21 cellular contexts compared by ENCODE assay signal in the genomic region with DNA sequence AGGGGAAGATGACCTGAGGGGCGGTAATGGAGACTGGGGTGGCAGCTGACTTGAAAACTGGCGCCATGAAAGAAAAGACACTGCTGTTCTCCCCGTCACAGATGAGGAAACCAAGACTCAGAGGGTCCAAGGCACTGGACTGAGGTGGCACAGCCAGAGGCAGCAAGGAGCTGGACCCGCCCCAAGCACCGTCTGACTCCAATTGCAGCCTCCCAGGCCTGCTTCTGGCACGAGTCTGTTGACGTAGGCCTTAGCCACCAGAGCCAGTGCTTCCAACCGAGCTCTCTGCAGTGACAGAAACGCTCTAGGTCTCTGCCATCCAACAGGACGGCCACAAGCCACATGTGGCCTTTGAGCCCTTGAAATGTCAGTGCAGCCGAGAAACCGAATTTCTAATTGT.
DNase-seq lines count a peak whose midpoint lies in the region; ATAC-seq, FAIRE-seq and TF ChIP-seq lines count a peak whose summit lies in the region.
"Had no signal": no experiment of that assay in that cellular context is flagged by ENCODE, and none has a peak within 500 bp of the region (broad histone marks: within the 10 kb centered on the region; RNA-seq: fewer than 3 reads in every experiment).

No MANE protein-coding gene starts in this region.

- WGBS in H1 (ENCODE audit: extremely low coverage in 1 of 2, insufficient coverage in 1 of 2, insufficient read length in 1 of 2, insufficient replicate concordance in 2 of 2, low coverage in 1 of 2, low lambda C conversion rate in 2 of 2, missing lambda C conversion rate in 1 of 2), 2 experiments: 90% methylated on average over 12 of the region's 12 CpGs; no CpG with 5 or more reads in 1 of the 2 experiments

- H3K4ac ChIP-seq in H1 (replicated peaks; ENCODE audit: insufficient read length, low read depth, low read length): no peak overlapping the region

- DNase-seq in H1 (ENCODE audit: low read depth in 1 of 2, low spot score in 2 of 2): no peak
- DNase-seq in stimulated activated CD4-positive, alpha-beta T cell treated with anti-CD3 and anti-CD28 coated beads, Interleukin-15, amount 100 ng/mL, for 24 hours: no peak
- DNase-seq in stimulated activated CD4-positive, alpha-beta T cell treated with anti-CD3 and anti-CD28 coated beads, Interleukin-4, amount 100 ng/mL, for 1 hour: no peak
- DNase-seq in stimulated activated naive CD8-positive, alpha-beta T cell treated with anti-CD3 and anti-CD28 coated beads, Interleukin-15, Interleukin-2, amounts not matched to agents 100 U/mL and 50 U/mL, for 24 hours: no peak
- DNase-seq in kidney: no peak
- DNase-seq: ACHN; BE2C; C1 segment of cervical spinal cord; Caco-2; Calu3; CD4-positive, CD25-positive, alpha-beta regulatory T cell; CD8-positive, alpha-beta T cell; DMS79 treated with DMSO at 0.1 percent for 48 hours; GDM1 had no signal

- H4K20me1 ChIP-seq in BLaER1 treated with 17β-estradiol and CSF1 and Interleukin-3, amounts not matched to agents 10 nM and 100 nM: peaks cover 0 to 37% (median 0%) of the 10 kb centered on the region in 11 experiments; a peak in 6 of 22 replicates
- H4K20me1 ChIP-seq in Loucy (ENCODE audit: insufficient read depth, low read length, poor library complexity, severe bottlenecking) (no peaks in the 10 kb centered on the region), H1 (replicated peaks in 1 of 2; ENCODE audit: control insufficient read depth in 1 of 2, insufficient read depth in 2 of 2, low read length in 2 of 2) (no peaks in the 10 kb centered on the region)

- CTCF ChIA-PET in H1 (lab: Charles Lee; ENCODE audit: partially characterized antibody): interaction anchor here (0.6 to 6.3 kb wide), 14 partner anchors 9 to 188 kb away, joined by 3 to 56 read pairs (median 6); no protein-coding TSS in a partner anchor

- no peaks in the 10 kb centered on the region for H3K23me2 ChIP-seq in H1 (ENCODE audit: low read depth, low read length)

- H3K56ac ChIP-seq in H1 (replicated peaks; ENCODE audit: insufficient read length, low read depth, low read length): no peak overlapping the region

- H2BK15ac ChIP-seq in H1 (ENCODE audit: low read length): no peak overlapping the region

- peak overlapping the region; percentile 19 for H4K91ac ChIP-seq in H1 (replicated peaks; ENCODE audit: insufficient read length, low read length)

- TF ChIP-seq CTCF in Loucy (conservative IDR thresholded peaks at IDR 0.05; ENCODE audit: low read length) (no peak), H1 (IDR thresholded peaks at IDR 0.05; ENCODE audit: control extremely low read depth in 1 of 3, insufficient read depth in 1 of 3, low read depth in 1 of 3, low read length in 3 of 3) (no peak), kidney (IDR thresholded peaks at IDR 0.05; ENCODE audit: borderline replicate concordance, extremely low read depth, insufficient read depth) (no peak)

- no peak overlapping the region for H4K5ac ChIP-seq in H1 (ENCODE audit: insufficient read length, low read depth, low read length)

- peaks cover 10% of the 10 kb centered on the region; the same call in 1 of the 2 replicates for H3F3A ChIP-seq in Loucy (ENCODE audit: low read depth)

- no peak for ATAC-seq in stimulated activated naive CD8-positive, alpha-beta T cell treated with anti-CD3 and anti-CD28 coated beads, Interleukin-15, Interleukin-2, amounts not matched to agents 100 U/mL and 50 U/mL, for 24 hours
- ATAC-seq: CD8-positive, alpha-beta T cell; GM12878 had no signal

- peak overlapping the region in 8 of 11 experiments; percentile 70 to 97 (median 91); a peak in 15 of 22 replicates for H3K4me2 ChIP-seq in BLaER1 treated with 17β-estradiol and CSF1 and Interleukin-3, amounts not matched to agents 10 nM and 100 nM
- no peak overlapping the region for H3K4me2 ChIP-seq in Loucy (ENCODE audit: low read depth, low read length, poor library complexity, severe bottlenecking)
- H3K4me2 ChIP-seq in H1 (ENCODE audit: insufficient read depth in 1 of 2, low read depth in 2 of 2, low read length in 2 of 2): no peak overlapping the region

- no peaks in the 10 kb centered on the region for H3K79me1 ChIP-seq in H1 (ENCODE audit: low read depth, low read length)

- peaks cover 11 to 98% (median 78%) of the 10 kb centered on the region in 10 experiments; a peak in 19 of 20 replicates for H3K4me1 ChIP-seq in BLaER1 treated with 17β-estradiol and CSF1 and Interleukin-3, amounts not matched to agents 10 nM and 100 nM
- peaks cover 44% of the 10 kb centered on the region for H3K4me1 ChIP-seq in Loucy (ENCODE audit: insufficient read depth, low read length, poor library complexity, severe bottlenecking)
- peaks cover 0 to 2% (median 0%) of the 10 kb centered on the region in 4 experiments; a peak in 1 of 7 replicates for H3K4me1 ChIP-seq in H1 (replicated peaks in 1 of 4; ENCODE audit: control insufficient read depth in 3 of 4, insufficient read depth in 4 of 4, low read length in 3 of 4)
- no peaks in the 10 kb centered on the region for H3K4me1 ChIP-seq in kidney (ENCODE audit: control insufficient read depth in 1 of 2, insufficient read depth in 1 of 2, low read depth in 1 of 2, low read length in 2 of 2)
- H3K4me1 ChIP-seq: Caco-2 had no signal

- H3K14ac ChIP-seq in H1 (ENCODE audit: insufficient read length): no peak overlapping the region

- no peak for TF ChIP-seq POLR2A in H1 (IDR thresholded peaks at IDR 0.05; ENCODE audit: control extremely low read depth in 1 of 2, low read depth in 2 of 2, low read length in 2 of 2)

- no peaks in the 10 kb centered on the region for H3K9me3 ChIP-seq in BLaER1 treated with 17β-estradiol and CSF1 and Interleukin-3, amounts not matched to agents 10 nM and 100 nM (replicated peaks in 1 of 11)
- H3K9me3 ChIP-seq in Loucy (ENCODE audit: insufficient read depth, low read depth, low read length): no peaks in the 10 kb centered on the region
- peaks cover 0 to 4% of the 10 kb centered on the region in 2 experiments; a peak in 1 of 4 replicates for H3K9me3 ChIP-seq in H1 (ENCODE audit: insufficient read depth in 2 of 2, low read depth in 1 of 2, low read length in 1 of 2)
- no peaks in the 10 kb centered on the region for H3K9me3 ChIP-seq in kidney (ENCODE audit: control insufficient read depth in 1 of 2, low read length in 2 of 2)
- H3K9me3 ChIP-seq: BE2C, Caco-2 had no signal

- no peak overlapping the region for H2BK20ac ChIP-seq in H1 (ENCODE audit: low read length)

- no peak for TF ChIP-seq RAD21 in H1 (IDR thresholded peaks at IDR 0.05 in 1 of 2, conservative IDR thresholded peaks at IDR 0.05 in 1 of 2; ENCODE audit: low read depth in 2 of 2, low read length in 2 of 2)

- no peak overlapping the region for H3K4me3 ChIP-seq in BLaER1 treated with 17β-estradiol and CSF1 and Interleukin-3, amounts not matched to agents 10 nM and 100 nM
- no peak overlapping the region for H3K4me3 ChIP-seq in Loucy (ENCODE audit: low read length, poor library complexity, severe bottlenecking)
- no peak overlapping the region for H3K4me3 ChIP-seq in H1 (ENCODE audit: extremely low read depth in 1 of 4, insufficient read depth in 2 of 4, low read depth in 3 of 4, low read length in 4 of 4)
- H3K4me3 ChIP-seq in kidney (ENCODE audit: low read length in 2 of 2): no peak overlapping the region
- H3K4me3 ChIP-seq: GM12878 had no signal

- no peak overlapping the region for H3K18ac ChIP-seq in H1 (ENCODE audit: extremely low read depth, low read length)

- H3K9me2 ChIP-seq in Loucy (replicated peaks; ENCODE audit: low read depth, low read length): no peaks in the 10 kb centered on the region

- peaks cover 0 to 38% (median 0%) of the 10 kb centered on the region in 11 experiments; a peak in 7 of 22 replicates for H3K27me3 ChIP-seq in BLaER1 treated with 17β-estradiol and CSF1 and Interleukin-3, amounts not matched to agents 10 nM and 100 nM
- H3K27me3 ChIP-seq in Loucy (ENCODE audit: insufficient read depth, low read length, poor library complexity, severe bottlenecking) (no peaks in the 10 kb centered on the region), H1 (replicated peaks in 1 of 4; ENCODE audit: control insufficient read depth in 3 of 4, extremely low read depth in 1 of 4, insufficient read depth in 3 of 4, low read length in 3 of 4) (no peaks in the 10 kb centered on the region; a peak in 1 of 7 replicates)
- H3K27me3 ChIP-seq: BE2C had no signal

- POLR2A ChIA-PET in H1 (lab: Charles Lee; ENCODE audit: partially characterized antibody): no interaction called here

- no peak overlapping the region for H2AK5ac ChIP-seq in H1 (ENCODE audit: low read depth, low read length)

- H3K79me2 ChIP-seq in Loucy (ENCODE audit: insufficient read depth, low read length) (no peaks in the 10 kb centered on the region), H1 (ENCODE audit: control insufficient read depth in 1 of 2, insufficient read depth in 2 of 2, low read length in 2 of 2) (no peaks in the 10 kb centered on the region)

- H3K23ac ChIP-seq in H1 (ENCODE audit: insufficient read length): no peak overlapping the region

- FAIRE-seq in H1 (lab: Jason Lieb, UNC) (no peak), kidney (lab: Jason Lieb, UNC) (no peak)
- FAIRE-seq: A204.1, D721Med, GM12878, GM12892, GM18507 had no signal

- no peak overlapping the region for H2BK120ac ChIP-seq in H1 (replicated peaks; ENCODE audit: low read depth, low read length)

- intact Hi-C loops in kidney (cut with DNase I): no loop called here

- no peaks in the 10 kb centered on the region for H3K36me3 ChIP-seq in BLaER1 treated with 17β-estradiol and CSF1 and Interleukin-3, amounts not matched to agents 10 nM and 100 nM
- H3K36me3 ChIP-seq in Loucy (ENCODE audit: insufficient read depth, low read length): no peaks in the 10 kb centered on the region
- H3K36me3 ChIP-seq in H1 (ENCODE audit: control insufficient read depth in 2 of 4, insufficient read depth in 4 of 4, low read length in 3 of 4): no peaks in the 10 kb centered on the region
- no peaks in the 10 kb centered on the region for H3K36me3 ChIP-seq in kidney (ENCODE audit: control insufficient read depth in 1 of 2, insufficient read depth in 2 of 2, low read length in 2 of 2)
- H3K36me3 ChIP-seq: BE2C had no signal

- TF ChIP-seq EP300 in H1 (IDR thresholded peaks at IDR 0.05; ENCODE audit: borderline replicate concordance in 1 of 2, low read depth in 2 of 2, low read length in 2 of 2): no peak

- H2BK12ac ChIP-seq in H1 (ENCODE audit: low read depth, low read length): no peak overlapping the region

- peak overlapping the region in 2 of 11 experiments; percentile 35 to 68; a peak in 2 of 22 replicates for H3K9ac ChIP-seq in BLaER1 treated with 17β-estradiol and CSF1 and Interleukin-3, amounts not matched to agents 10 nM and 100 nM
- peak overlapping the region; percentile 18 for H3K9ac ChIP-seq in Loucy (ENCODE audit: low read depth, low read length, poor library complexity, severe bottlenecking)
- no peak overlapping the region for H3K9ac ChIP-seq in H1 (replicated peaks in 1 of 4; ENCODE audit: extremely low read depth in 1 of 4, low read depth in 3 of 4, low read length in 3 of 4)
- no peak overlapping the region for H3K9ac ChIP-seq in kidney (ENCODE audit: low read length in 2 of 2)

- H3K27ac ChIP-seq in BLaER1 treated with 17β-estradiol and CSF1 and Interleukin-3, amounts not matched to agents 10 nM and 100 nM: peak overlapping the region in 3 of 11 experiments; percentile 65 to 76 (median 73); a peak in 3 of 22 replicates
- H3K27ac ChIP-seq in H1 (ENCODE audit: low read depth, low read length) (no peak overlapping the region), kidney (ENCODE audit: low read depth in 2 of 2, low read length in 2 of 2) (no peak overlapping the region)

- H2AFZ ChIP-seq in Loucy (ENCODE audit: low read length): no peak overlapping the region
- no peak overlapping the region for H2AFZ ChIP-seq in H1 (ENCODE audit: low read length)

- no peak overlapping the region for H2BK5ac ChIP-seq in H1 (ENCODE audit: low read depth, low read length)

- no peak overlapping the region for H4K8ac ChIP-seq in H1 (ENCODE audit: extremely low read depth, insufficient read depth, low read length)

Comparison
In these comparisons a context has a peak if more than half of its experiments do, and no peak if none do; other contexts are left out.
1. H3K4me2 ChIP-seq: peak in BLaER1 treated with 17β-estradiol and CSF1 and Interleukin-3, amounts not matched to agents 10 nM and 100 nM (8 of 11); none in Loucy (single experiment) and H1 (0 of 2).